12 cellular contexts compared by ENCODE assay signal in the genomic region with DNA sequence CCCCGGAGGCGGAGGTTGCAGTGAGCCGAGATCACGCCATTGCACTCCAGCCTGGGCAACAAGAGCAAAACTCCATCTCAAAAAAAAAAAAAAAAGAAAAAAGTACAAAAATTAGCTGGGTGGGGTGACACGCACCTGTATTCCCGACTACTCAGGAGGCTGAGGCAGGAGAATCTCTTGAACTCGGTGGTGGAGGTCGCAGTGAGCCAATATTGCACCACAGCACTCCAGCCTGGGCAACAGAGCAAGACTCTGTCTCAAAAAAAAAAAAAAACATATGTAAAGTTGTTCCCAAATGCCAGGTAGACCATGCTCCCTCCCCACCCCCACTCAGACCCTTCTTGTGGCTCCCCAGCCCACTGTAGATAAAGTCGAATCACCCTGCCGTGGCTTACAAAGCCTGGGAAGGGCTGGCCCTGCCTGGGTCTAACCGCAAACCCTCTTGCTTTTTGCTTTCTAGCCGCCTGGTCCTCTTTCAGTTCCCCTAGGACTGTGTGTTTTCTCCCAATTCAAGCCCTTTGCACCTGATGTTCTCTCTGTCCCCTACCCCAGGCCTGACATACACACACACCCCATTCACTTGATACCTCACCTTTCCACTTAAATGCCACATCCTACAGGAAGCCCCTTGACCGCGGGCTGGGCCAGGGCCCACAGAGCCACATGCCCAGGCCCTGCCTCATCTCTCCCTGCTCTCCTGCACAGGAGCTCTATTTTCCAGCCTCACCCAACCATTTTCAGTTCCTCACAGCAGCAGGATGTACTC. TPM values are rescaled to one million over a fixed set of nuclear protein-coding genes. Genes with fewer than 3 reads are reported as not detected.
DNase-seq lines count a peak whose midpoint lies in the region; ATAC-seq and TF ChIP-seq lines count a peak whose summit lies in the region.
"Had no signal": no experiment of that assay in that cellular context is flagged by ENCODE, and none has a peak within 500 bp of the region (broad histone marks: within the 10 kb centered on the region; RNA-seq: fewer than 3 reads in every experiment).

No MANE protein-coding gene starts in this region.

- peak; percentile 56 for ATAC-seq in HG03135 (IDR thresholded peaks at IDR 0.05; ENCODE audit: unreplicated experiment)
- ATAC-seq: left lung had no signal

- H3K4me1 Mint-ChIP-seq in CD8-positive, alpha-beta memory T cell, result peaks cover 17 to 28% (median 27%) of the 10 kb centered on the region in 3 donors
- peaks cover 11% of the 10 kb centered on the region for H3K4me1 Mint-ChIP-seq in activated CD4-positive, alpha-beta memory T cell treated with anti-CD3 and anti-CD28 coated beads for 36 hours (ENCODE audit: low read depth)
- H3K4me1 Mint-ChIP-seq in Calu3 (ENCODE audit: low read depth, unreplicated experiment), result peaks cover 10% of the 10 kb centered on the region

- CTCF ChIA-PET in CD8-positive, alpha-beta memory T cell (lab: Charles Lee), result no interaction called here
- CTCF ChIA-PET in activated CD4-positive, alpha-beta memory T cell treated with anti-CD3 and anti-CD28 coated beads for 36 hours (lab: Charles Lee), result no interaction called here
- CTCF ChIA-PET in Calu3 (lab: Charles Lee), result no interaction called here

- H3K27me3 Mint-ChIP-seq in CD8-positive, alpha-beta memory T cell, result no peaks in the 10 kb centered on the region
- H3K27me3 Mint-ChIP-seq in activated CD4-positive, alpha-beta memory T cell treated with anti-CD3 and anti-CD28 coated beads for 36 hours, result no peaks in the 10 kb centered on the region
- no peaks in the 10 kb centered on the region for H3K27me3 Mint-ChIP-seq in Calu3 (ENCODE audit: unreplicated experiment)

- H3K27ac Mint-ChIP-seq in CD8-positive, alpha-beta memory T cell, result peak overlapping the region in 6 of 8 donors; percentile 2 to 89 (median 47)
- peak overlapping the region; percentile 2 for H3K27ac Mint-ChIP-seq in activated CD4-positive, alpha-beta memory T cell treated with anti-CD3 and anti-CD28 coated beads for 36 hours
- H3K27ac Mint-ChIP-seq in Calu3 (ENCODE audit: unreplicated experiment), result no peak overlapping the region

- no peaks in the 10 kb centered on the region for H3K9me3 ChIP-seq in CD8-positive, alpha-beta memory T cell (ENCODE audit: low read length)
- H3K9me3 ChIP-seq: left lung, sigmoid colon had no signal

- TF ChIP-seq CTCF in Calu3 (IDR thresholded peaks at IDR 0.05; ENCODE audit: unreplicated experiment), result no peak

- no peak overlapping the region for H3K27ac ChIP-seq in CD8-positive, alpha-beta memory T cell (ENCODE audit: low read depth, low read length)
- H3K27ac ChIP-seq: left lung, sigmoid colon had no signal

- peaks cover 6% of the 10 kb centered on the region for H3K4me1 ChIP-seq in CD8-positive, alpha-beta memory T cell (ENCODE audit: insufficient read depth, low read length)
- H3K4me1 ChIP-seq: sigmoid colon had no signal

- H3K9me3 Mint-ChIP-seq in CD8-positive, alpha-beta memory T cell, result no peaks in the 10 kb centered on the region
- no peaks in the 10 kb centered on the region for H3K9me3 Mint-ChIP-seq in activated CD4-positive, alpha-beta memory T cell treated with anti-CD3 and anti-CD28 coated beads for 36 hours
- H3K9me3 Mint-ChIP-seq in Calu3 (ENCODE audit: low read depth, unreplicated experiment), result no peaks in the 10 kb centered on the region

- no peak overlapping the region for H3K4me3 Mint-ChIP-seq in CD8-positive, alpha-beta memory T cell
- H3K4me3 Mint-ChIP-seq in activated CD4-positive, alpha-beta memory T cell treated with anti-CD3 and anti-CD28 coated beads for 36 hours, result no peak overlapping the region
- no peak overlapping the region for H3K4me3 Mint-ChIP-seq in Calu3 (ENCODE audit: low read depth, unreplicated experiment)

- H3K36me3 Mint-ChIP-seq in CD8-positive, alpha-beta memory T cell, result peaks cover 0 to 25% (median 8%) of the 10 kb centered on the region in 3 donors
- H3K36me3 Mint-ChIP-seq in activated CD4-positive, alpha-beta memory T cell treated with anti-CD3 and anti-CD28 coated beads for 36 hours, result peaks cover 10% of the 10 kb centered on the region
- peaks cover 4% of the 10 kb centered on the region for H3K36me3 Mint-ChIP-seq in Calu3 (ENCODE audit: insufficient read depth, unreplicated experiment)

- intact Hi-C loops in activated CD4-positive, alpha-beta memory T cell treated with anti-CD3 and anti-CD28 coated beads for 36 hours (cut with micrococcal nuclease), result no loop called here
- intact Hi-C loops in Calu3 (cut with micrococcal nuclease; ENCODE audit: unreplicated experiment), result no loop called here

- no peak for DNase-seq in CD8-positive, alpha-beta memory T cell
- DNase-seq in GM19240 (ENCODE audit: insufficient read length, low spot score) (peak; percentile 77), dermis blood vessel endothelial cell (no peak), GM03348 (ENCODE audit: low spot score) (no peak), DMS53 (lab: John Stamatoyannopoulos, UW) (no peak), Calu3 (no peak)
- no peak for DNase-seq in activated CD4-positive, alpha-beta memory T cell treated with anti-CD3 and anti-CD28 coated beads for 36 hours
- DNase-seq: caudate nucleus, left lung, NCI-H2081, sigmoid colon had no signal

- H3K4me3 ChIP-seq in CD8-positive, alpha-beta memory T cell (ENCODE audit: low read length), result no peak overlapping the region
- H3K4me3 ChIP-seq: left lung, sigmoid colon had no signal

- H3K27me3 ChIP-seq in CD8-positive, alpha-beta memory T cell (ENCODE audit: insufficient read depth, low read length, poor library complexity, severe bottlenecking), result no peaks in the 10 kb centered on the region
- H3K27me3 ChIP-seq: left lung, sigmoid colon had no signal

- POLR2A ChIA-PET in CD8-positive, alpha-beta memory T cell (lab: Charles Lee), result no interaction called here
- POLR2A ChIA-PET in activated CD4-positive, alpha-beta memory T cell treated with anti-CD3 and anti-CD28 coated beads for 36 hours (lab: Charles Lee), result no interaction called here

- no TSS peak for BruUV-seq in Calu3 (replicated peaks; lab: Mats Ljungman, UMichigan)

- no peaks in the 10 kb centered on the region for H3K36me3 ChIP-seq in CD8-positive, alpha-beta memory T cell (ENCODE audit: insufficient read depth, low read length)
- H3K36me3 ChIP-seq: left lung, sigmoid colon had no signal

RNA-seq across cellular contexts. Expression of gene MAP4K1, which starts 34.4 kb away (rescaled TPM):
- 100 to 1,000 TPM; 161 to 162 TPM for total RNA-seq in CD8-positive, alpha-beta memory T cell
- 178 TPM for polyA plus RNA-seq in CD8-positive, alpha-beta memory T cell
- 100 to 1,000 TPM; 205 TPM for total RNA-seq in activated CD4-positive, alpha-beta memory T cell treated with anti-CD3 and anti-CD28 coated beads for 36 hours
- 0.09 TPM in 1 of 2 replicates, not detected in the other for total RNA-seq in dermis blood vessel endothelial cell
- total RNA-seq in Calu3 (2022), result 1.2 TPM in 1 of 2 replicates, not detected in the other

RNA-seq across cellular contexts. Expression of gene EIF3K, which starts 35.6 kb away (rescaled TPM):
- total RNA-seq in CD8-positive, alpha-beta memory T cell, result 100 to 1,000 TPM; 275 to 282 TPM
- 401 TPM for polyA plus RNA-seq in CD8-positive, alpha-beta memory T cell
- 100 to 1,000 TPM; 273 to 287 TPM for total RNA-seq in activated CD4-positive, alpha-beta memory T cell treated with anti-CD3 and anti-CD28 coated beads for 36 hours
- total RNA-seq in dermis blood vessel endothelial cell (350 and 735 TPM in 2 replicates), Calu3 (2022) (334 and 338 TPM in 2 replicates)

Comparison
In these comparisons a context has a peak if more than half of its experiments do, and no peak if none do; other contexts are left out.
1. RNA of gene MAP4K1, which starts 34.4 kb away (total RNA-seq): 205 TPM in activated CD4-positive, alpha-beta memory T cell treated with anti-CD3 and anti-CD28 coated beads for 36 hours and 161 to 162 TPM in CD8-positive, alpha-beta memory T cell; 0.09 TPM in dermis blood vessel endothelial cell and 1.2 TPM in Calu3; every median in the first group is over 10 times any median in the second.